Comparison of ENCODE assay signal across 21 cellular contexts in genomic region chr22:50571264-50572175, GRCh38. TPM values are rescaled to one million over a fixed set of nuclear protein-coding genes. Genes with fewer than 3 reads are reported as not detected.
"Had no signal": no experiment of that assay in that cellular context is flagged by ENCODE, and none has a peak within 500 bp of the region (broad histone marks: within the 10 kb centered on the region; RNA-seq: fewer than 3 reads in every experiment).

No MANE protein-coding gene starts in this region.

- ATAC-seq: activated CD4-positive, CD25-positive, alpha-beta regulatory T cell treated with anti-CD3 and anti-CD28 coated beads, Interleukin-2, amount 50 U/mL, for 24 hours; sciatic nerve; SK-N-SH treated with all-trans-retinoic acid at 6 μM for 48 hours had no signal

- H3K4me3 Mint-ChIP-seq: activated naive CD8-positive, alpha-beta T cell; endodermal cell had no signal

- H3K4me2 ChIP-seq: hepatocyte, smooth muscle cell had no signal

- H3K36me3 Mint-ChIP-seq: activated naive CD8-positive, alpha-beta T cell had no signal

- H3K4me1 Mint-ChIP-seq: endodermal cell had no signal

- H3K4me3 ChIP-seq: cardiac muscle cell, dorsolateral prefrontal cortex, hepatocyte, smooth muscle cell had no signal

- H3K27ac Mint-ChIP-seq: activated naive CD8-positive, alpha-beta T cell; endodermal cell had no signal

- H3K27me3 Mint-ChIP-seq: activated naive CD8-positive, alpha-beta T cell had no signal

- DNase-seq: activated CD4-positive, alpha-beta T cell treated with anti-CD3 and anti-CD28 coated beads, Interleukin-2, amount 50 U/mL, for 48 hours; endodermal cell; foreskin fibroblast; midbrain; stimulated activated CD4-positive, alpha-beta T cell treated with anti-CD3 and anti-CD28 coated beads, Interleukin-4, amount 100 ng/mL, for 1 hour; T-helper 1 cell; T-helper 9 cell had no signal

- H3K27ac ChIP-seq: cardiac muscle cell, dorsolateral prefrontal cortex, epithelial cell of prostate, hepatocyte had no signal

- H3K9me3 Mint-ChIP-seq: endodermal cell had no signal

- H3K27me3 ChIP-seq: cardiac muscle cell, dorsolateral prefrontal cortex, hepatocyte had no signal

RNA-seq across cellular contexts. Expression of gene SYCE3, which starts 8.8 kb away (rescaled TPM):
- total RNA-seq: cardiac muscle cell, hepatocyte, lung microvascular endothelial cell, myocyte, osteocyte, pulmonary artery endothelial cell, sciatic nerve, smooth muscle cell, urinary bladder had no signal

RNA-seq across cellular contexts. Expression of gene KLHDC7B, which starts 25.8 kb away (rescaled TPM):
- total RNA-seq: endodermal cell, lung microvascular endothelial cell, myocyte, pulmonary artery endothelial cell had no signal
